Comparison of ENCODE assay signal across 12 cellular contexts in the genomic region with DNA sequence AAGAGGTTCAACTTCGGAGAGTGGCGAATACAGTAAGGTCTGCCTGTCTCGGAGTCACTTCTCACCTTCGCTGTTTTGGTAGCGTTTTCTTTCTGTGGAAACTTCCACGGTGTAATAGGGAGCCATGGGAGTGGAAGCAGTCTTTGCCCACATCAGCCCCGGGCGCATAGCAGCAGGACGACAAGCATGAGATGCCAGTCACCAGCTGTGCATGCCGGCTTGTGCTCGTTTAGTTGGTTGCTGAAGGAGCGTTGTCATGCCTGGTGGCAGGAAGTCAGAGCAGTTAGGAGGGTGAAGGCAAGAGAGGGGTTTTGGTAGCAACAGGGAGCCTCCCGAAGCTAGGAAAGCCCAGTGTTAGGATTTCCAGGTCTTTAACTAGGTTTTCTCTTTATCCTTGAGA. TPM values are rescaled to one million over a fixed set of nuclear protein-coding genes. Genes with fewer than 3 reads are reported as not detected.
A peak's percentile ranks its signal among the peaks of the same experiment; 100 is the strongest.
DNase-seq lines count a peak whose midpoint lies in the region; ATAC-seq and TF ChIP-seq lines count a peak whose summit lies in the region.
"Had no signal": no experiment of that assay in that cellular context is flagged by ENCODE, and none has a peak within 500 bp of the region (broad histone marks: within the 10 kb centered on the region; RNA-seq: fewer than 3 reads in every experiment).

No MANE protein-coding gene starts in this region.

- WGBS in gastroesophageal sphincter (ENCODE audit: low coverage in 1 of 2), 2 donors: 82 to 84% methylated on average over 8 to 10 of the region's 13 CpGs

- no peaks in the 10 kb centered on the region for H3K9me3 ChIP-seq in CD4-positive, alpha-beta T cell (ENCODE audit: control insufficient read depth, low read length)
- no peaks in the 10 kb centered on the region for H3K9me3 ChIP-seq in gastroesophageal sphincter

- POLR2A ChIA-PET in CD4-positive, alpha-beta T cell (lab: Charles Lee): interaction anchor here (1.6 kb wide), 1 partner anchor 9 kb away, joined by 4 read pairs; no protein-coding TSS in a partner anchor
- POLR2A ChIA-PET in activated CD8-positive, alpha-beta T cell treated with anti-CD3 and anti-CD28 coated beads for 36 hours (lab: Charles Lee): interaction anchor here (1.0 to 1.9 kb wide), 2 partner anchors 9 to 70 kb away, joined by 3 to 5 read pairs; no protein-coding TSS in a partner anchor

- ATAC-seq in CD4-positive, alpha-beta T cell (ENCODE audit: poor library complexity): no peak
- no peak for ATAC-seq in activated CD8-positive, alpha-beta T cell treated with anti-CD3 and anti-CD28 coated beads for 36 hours
- ATAC-seq in gastroesophageal sphincter (no peak), GM19324 (IDR thresholded peaks at IDR 0.05; ENCODE audit: low FRiP score, unreplicated experiment) (no peak)
- ATAC-seq: HCT116, left colon had no signal

- CTCF ChIA-PET in CD4-positive, alpha-beta T cell (lab: Charles Lee): interaction anchor here (1.3 to 1.6 kb wide), 2 partner anchors 40 to 208 kb away, joined by 3 to 5 read pairs; no protein-coding TSS in a partner anchor
- CTCF ChIA-PET in activated CD8-positive, alpha-beta T cell treated with anti-CD3 and anti-CD28 coated beads for 36 hours (lab: Charles Lee): interaction anchor here (1.0 to 9.6 kb wide), 6 partner anchors 9 to 216 kb away, joined by 3 to 65 read pairs (median 4); no protein-coding TSS in a partner anchor

- TF ChIP-seq EP300 in gastroesophageal sphincter (IDR thresholded peaks at IDR 0.05): no peak

- H3K27ac ChIP-seq in CD4-positive, alpha-beta T cell (ENCODE audit: low read depth, low read length): no peak overlapping the region
- H3K27ac ChIP-seq in gastroesophageal sphincter: peak overlapping the region in 3 of 4 donors; percentile 83 to 89 (median 87)

- TF ChIP-seq CTCF in CD4-positive, alpha-beta T cell (IDR thresholded peaks at IDR 0.05): no peak
- TF ChIP-seq CTCF in activated CD8-positive, alpha-beta T cell treated with anti-CD3 and anti-CD28 coated beads for 36 hours (IDR thresholded peaks at IDR 0.05): no peak
- TF ChIP-seq CTCF in gastroesophageal sphincter (IDR thresholded peaks at IDR 0.05): no peak

- TF ChIP-seq POLR2A in gastroesophageal sphincter (IDR thresholded peaks at IDR 0.05): no peak

- H3K36me3 Mint-ChIP-seq in CD4-positive, alpha-beta T cell (ENCODE audit: low read depth): peaks cover 67% of the 10 kb centered on the region
- peaks cover 79% of the 10 kb centered on the region for H3K36me3 Mint-ChIP-seq in activated CD8-positive, alpha-beta T cell treated with anti-CD3 and anti-CD28 coated beads for 36 hours (ENCODE audit: low read depth)

- H3K27me3 ChIP-seq in CD4-positive, alpha-beta T cell (ENCODE audit: control insufficient read depth, insufficient read depth, low read length): no peaks in the 10 kb centered on the region
- H3K27me3 ChIP-seq in gastroesophageal sphincter: no peaks in the 10 kb centered on the region

- H3K4me3 ChIP-seq in gastroesophageal sphincter: no peak overlapping the region

- H3K4me1 ChIP-seq in gastroesophageal sphincter: peaks cover 26 to 68% (median 37%) of the 10 kb centered on the region in 3 donors

- H3K9me3 Mint-ChIP-seq in CD4-positive, alpha-beta T cell: no peaks in the 10 kb centered on the region
- peaks cover 2% of the 10 kb centered on the region for H3K9me3 Mint-ChIP-seq in activated CD8-positive, alpha-beta T cell treated with anti-CD3 and anti-CD28 coated beads for 36 hours

- peak overlapping the region; percentile 5 for H3K4me3 Mint-ChIP-seq in CD4-positive, alpha-beta T cell
- no peak overlapping the region for H3K4me3 Mint-ChIP-seq in activated CD8-positive, alpha-beta T cell treated with anti-CD3 and anti-CD28 coated beads for 36 hours

- H3K4me1 Mint-ChIP-seq in CD4-positive, alpha-beta T cell (ENCODE audit: low read depth): peaks cover 82% of the 10 kb centered on the region
- peaks cover 72% of the 10 kb centered on the region for H3K4me1 Mint-ChIP-seq in activated CD8-positive, alpha-beta T cell treated with anti-CD3 and anti-CD28 coated beads for 36 hours (ENCODE audit: low read depth)

- H3K27ac Mint-ChIP-seq in CD4-positive, alpha-beta T cell: peak overlapping the region; percentile 91
- H3K27ac Mint-ChIP-seq in activated CD8-positive, alpha-beta T cell treated with anti-CD3 and anti-CD28 coated beads for 36 hours: peak overlapping the region; percentile 92

- intact Hi-C loops in CD4-positive, alpha-beta T cell (cut with DNase I, micrococcal nuclease): no loop called here
- intact Hi-C loops in activated CD8-positive, alpha-beta T cell treated with anti-CD3 and anti-CD28 coated beads for 36 hours (cut with micrococcal nuclease): no loop called here

- H3K36me3 ChIP-seq in gastroesophageal sphincter: peaks cover 0 to 11% of the 10 kb centered on the region in 2 donors

- H3K27me3 Mint-ChIP-seq in CD4-positive, alpha-beta T cell: no peaks in the 10 kb centered on the region
- H3K27me3 Mint-ChIP-seq in activated CD8-positive, alpha-beta T cell treated with anti-CD3 and anti-CD28 coated beads for 36 hours: no peaks in the 10 kb centered on the region

- peak in 1 of 10 experiments; percentile 9 for DNase-seq in CD4-positive, alpha-beta T cell
- DNase-seq in activated CD8-positive, alpha-beta T cell treated with anti-CD3 and anti-CD28 coated beads for 36 hours: no peak
- peak; percentile 29 for DNase-seq in renal cortical epithelial cell (ENCODE audit: low read depth)
- DNase-seq in KG1 (lab: John Stamatoyannopoulos, UW): no peak
- DNase-seq in NCI-H69 (lab: John Stamatoyannopoulos, UW): no peak
- no peak for DNase-seq in hippocampal formation (lab: John Stamatoyannopoulos, UW)
- DNase-seq: foreskin fibroblast, GF-D8, left colon had no signal

RNA-seq across cellular contexts. Expression of a gene that starts 58.8 kb away (rescaled TPM):
- 10 to 100 TPM; 13.5 to 14.4 TPM for total RNA-seq in CD4-positive, alpha-beta T cell
- total RNA-seq in activated CD8-positive, alpha-beta T cell treated with anti-CD3 and anti-CD28 coated beads for 36 hours: 10 to 100 TPM; 93.9 to 95.2 TPM
- total RNA-seq in gastroesophageal sphincter (10 to 100 TPM; 33.1 to 63.7 (median 39.3) TPM), renal cortical epithelial cell (9.4 and 33.8 TPM in 2 replicates)

RNA-seq across cellular contexts. Expression of a gene that starts 58.8 kb away (rescaled TPM):
- 1 to 10 TPM; 4.6 to 4.9 TPM for total RNA-seq in CD4-positive, alpha-beta T cell
- 10 to 100 TPM; 21.1 to 21.9 TPM for total RNA-seq in activated CD8-positive, alpha-beta T cell treated with anti-CD3 and anti-CD28 coated beads for 36 hours
- 10 to 100 TPM; 11.5 to 29.6 (median 24.4) TPM for total RNA-seq in gastroesophageal sphincter
- 13.9 and 65.8 TPM in 2 replicates for total RNA-seq in renal cortical epithelial cell
